In genomic region chr5:166595274-166595951, GRCh38 we compare ENCODE assay signal across 16 cellular contexts.
A peak's percentile ranks its signal among the peaks of the same experiment; 100 is the strongest.
DNase-seq lines count a peak whose midpoint lies in the region; ATAC-seq and TF ChIP-seq lines count a peak whose summit lies in the region.
"Had no signal": no experiment of that assay in that cellular context is flagged by ENCODE, and none has a peak within 500 bp of the region (broad histone marks: within the 10 kb centered on the region; RNA-seq: fewer than 3 reads in every experiment).

No MANE protein-coding gene starts in this region.

- H3K4me3 Mint-ChIP-seq in endodermal cell: no peak overlapping the region
- H3K4me3 Mint-ChIP-seq: HFFc6 had no signal

- H3K4me1 ChIP-seq in endodermal cell (ENCODE audit: control insufficient read depth, insufficient read depth, low read length) (peaks cover 12% of the 10 kb centered on the region), parathyroid adenoma (no peaks in the 10 kb centered on the region)
- H3K4me1 ChIP-seq: A549 had no signal

- no peaks in the 10 kb centered on the region for H3K27me3 ChIP-seq in endodermal cell (ENCODE audit: control insufficient read depth, insufficient read depth, low read length, poor library complexity, severe bottlenecking)
- no peaks in the 10 kb centered on the region for H3K27me3 ChIP-seq in parathyroid adenoma (ENCODE audit: control insufficient read depth, insufficient read depth, low read length)

- no peak overlapping the region for H3K4me3 ChIP-seq in endodermal cell (ENCODE audit: low read length)
- H3K4me3 ChIP-seq in parathyroid adenoma (ENCODE audit: low read depth, low read length): no peak overlapping the region
- H3K4me3 ChIP-seq: A549, SK-N-MC had no signal

- peak overlapping the region; percentile 1 for H3K4me2 ChIP-seq in parathyroid adenoma (ENCODE audit: low read length)
- H3K4me2 ChIP-seq: A549 had no signal

- no peaks in the 10 kb centered on the region for H3K36me3 Mint-ChIP-seq in endodermal cell (ENCODE audit: low read depth)

- H3K27ac ChIP-seq in endodermal cell (ENCODE audit: low read depth, low read length) (no peak overlapping the region), parathyroid adenoma (no peak overlapping the region)
- H3K27ac ChIP-seq: A549, SK-N-MC had no signal

- H3K9ac ChIP-seq in endodermal cell (ENCODE audit: extremely low read depth, low read length, poor library complexity, severe bottlenecking): no peak overlapping the region
- no peak overlapping the region for H3K9ac ChIP-seq in parathyroid adenoma

- no peak overlapping the region for H2AFZ ChIP-seq in parathyroid adenoma

- in situ Hi-C loops in GM13977 (cut with MboI; ENCODE audit: low pct_unique_long_range_greater_than_20kb, low sequenced_read_pairs, unreplicated experiment): no loop called here

- DNase-seq in ELF-1 (ENCODE audit: low read depth, low spot score) (peak; percentile 12), NCI-H82 treated with DMSO at 0.1 percent for 48 hours (lab: John Stamatoyannopoulos, UW; ENCODE audit: unreplicated experiment) (peak; percentile 2), endodermal cell (no peak), GM13977 (ENCODE audit: low spot score) (no peak), HEK293T (ENCODE audit: extremely low spot score) (no peak)
- DNase-seq: C1 segment of cervical spinal cord, DMS153, HFFc6, NCI-H1092 treated with DMSO at 0.1 percent for 48 hours, NCI-H2227 treated with DMSO at 0.1 percent for 48 hours, NCI-H526 treated with DMSO at 0.1 percent for 48 hours had no signal

- H3K36me3 ChIP-seq in endodermal cell (ENCODE audit: control insufficient read depth, insufficient read depth, low read length) (no peaks in the 10 kb centered on the region), parathyroid adenoma (ENCODE audit: control insufficient read depth, insufficient read depth, low read length) (no peaks in the 10 kb centered on the region)

- peak overlapping the region; percentile 14 for H3K27ac Mint-ChIP-seq in endodermal cell
- H3K27ac Mint-ChIP-seq: HFFc6 had no signal

- 68 to 79% methylated on average over 4 to 7 of the region's 7 CpGs for WGBS in endodermal cell (ENCODE audit: insufficient coverage in 1 of 2, insufficient read length in 1 of 2), 2 experiments

- H3K9me3 Mint-ChIP-seq in endodermal cell: no peaks in the 10 kb centered on the region

- POLR2A ChIA-PET in HEK293T (lab: Yijun Ruan, JAX): no interaction called here

- H3K9me3 ChIP-seq in endodermal cell (ENCODE audit: control insufficient read depth, low read length) (no peaks in the 10 kb centered on the region), parathyroid adenoma (ENCODE audit: control insufficient read depth, low read length) (no peaks in the 10 kb centered on the region)
- H3K9me3 ChIP-seq: A549 had no signal

- H3K79me2 ChIP-seq in parathyroid adenoma: no peaks in the 10 kb centered on the region

- ATAC-seq in HG03565 (IDR thresholded peaks at IDR 0.05; ENCODE audit: unreplicated experiment): no peak
- ATAC-seq: A549, Right ventricle myocardium inferior had no signal

- CTCF ChIA-PET in HEK293T (lab: Yijun Ruan, JAX): no interaction called here

- TF ChIP-seq CTCF in endodermal cell (conservative IDR thresholded peaks at IDR 0.05) (no peak), parathyroid adenoma (IDR thresholded peaks at IDR 0.05) (no peak), GM13977 (IDR thresholded peaks at IDR 0.05; ENCODE audit: extremely low read depth, insufficient read depth, missing control alignments) (no peak)

- H3K4me1 Mint-ChIP-seq in endodermal cell: peaks cover 27% of the 10 kb centered on the region

- H3K27me3 Mint-ChIP-seq in endodermal cell (ENCODE audit: insufficient read depth): no peaks in the 10 kb centered on the region

TF ChIP-seq in HEK293T, 16 proteins besides CTCF, POLR2A, EP300 and RAD21:
- TF ChIP-seq ZNF384 (IDR thresholded peaks at IDR 0.05) (no peak), NFRKB (IDR thresholded peaks at IDR 0.05) (no peak), L3MBTL2 (conservative IDR thresholded peaks at IDR 0.05) (no peak), TARDBP (IDR thresholded peaks at IDR 0.05) (no peak), FOXM1 (IDR thresholded peaks at IDR 0.05; ENCODE audit: borderline replicate concordance) (no peak), ARNT (IDR thresholded peaks at IDR 0.05) (no peak), HDGF (IDR thresholded peaks at IDR 0.05; ENCODE audit: borderline replicate concordance) (no peak), CTBP1 (IDR thresholded peaks at IDR 0.05; ENCODE audit: borderline replicate concordance) (no peak), SUZ12 (IDR thresholded peaks at IDR 0.05) (no peak), PKNOX1 (IDR thresholded peaks at IDR 0.05) (no peak), ELF4 (IDR thresholded peaks at IDR 0.05) (no peak), SP1 (IDR thresholded peaks at IDR 0.05) (no peak), BHLHE40 (IDR thresholded peaks at IDR 0.05; ENCODE audit: borderline replicate concordance) (no peak), FOXA1 (IDR thresholded peaks at IDR 0.05) (no peak), FOXK2 (IDR thresholded peaks at IDR 0.05) (no peak), LEF1 (IDR thresholded peaks at IDR 0.05; ENCODE audit: borderline replicate concordance) (no peak)

Comparison
In these comparisons a context has a peak if more than half of its experiments do, and no peak if none do; other contexts are left out.
1. DNase-seq: peak in ELF-1 (single experiment) and NCI-H82 treated with DMSO at 0.1 percent for 48 hours (single experiment); none in endodermal cell (single experiment), GM13977 (single experiment) and HEK293T (single experiment).